ENCODE assay signal across 10 cellular contexts in genomic region chr19:40608957-40609356, GRCh38. TPM values are rescaled to one million over a fixed set of nuclear protein-coding genes. Genes with fewer than 3 reads are reported as not detected.
DNase-seq lines count a peak whose midpoint lies in the region; ATAC-seq, FAIRE-seq and TF ChIP-seq lines count a peak whose summit lies in the region.
"Had no signal": no experiment of that assay in that cellular context is flagged by ENCODE, and none has a peak within 500 bp of the region (broad histone marks: within the 10 kb centered on the region; RNA-seq: fewer than 3 reads in every experiment).

No MANE protein-coding gene starts in this region.

- TF ChIP-seq POLR2A in HepG2 (IDR thresholded peaks at IDR 0.05; ENCODE audit: insufficient read depth in 1 of 2, low read depth in 2 of 2, low read length in 2 of 2): no peak
- TF ChIP-seq POLR2A in right lobe of liver (IDR thresholded peaks at IDR 0.05): no peak

- peak overlapping the region; percentile 75 for H3K4me2 ChIP-seq in HepG2 (ENCODE audit: low read depth, low read length)

- peaks cover 0 to 6% of the 10 kb centered on the region in 2 donors for H3K36me3 Mint-ChIP-seq in activated naive CD4-positive, alpha-beta T cell treated with anti-CD3 and anti-CD28 coated beads, Interleukin-2, amount 50 U/mL, for 72 hours

- ATAC-seq in HepG2 (no peak), right lobe of liver (no peak), HG02623 (IDR thresholded peaks at IDR 0.05; ENCODE audit: unreplicated experiment) (no peak)
- ATAC-seq in activated naive CD4-positive, alpha-beta T cell treated with anti-CD3 and anti-CD28 coated beads, Interleukin-2, amount 50 U/mL, for 72 hours: no peak

- DNase-seq in HepG2 (ENCODE audit: low spot score): no peak
- DNase-seq in right lobe of liver: no peak
- DNase-seq in activated naive CD4-positive, alpha-beta T cell treated with anti-CD3 and anti-CD28 coated beads, Interleukin-2, amount 50 U/mL, for 72 hours (ENCODE audit: low spot score in 2 of 2): no peak
- DNase-seq in HCEC 1CT: no peak
- DNase-seq in UCSD-AML1 (lab: John Stamatoyannopoulos, UW; ENCODE audit: unreplicated experiment): no peak
- DNase-seq in DMS 273 (lab: John Stamatoyannopoulos, UW; ENCODE audit: unreplicated experiment): no peak
- DNase-seq: foreskin fibroblast had no signal

- CTCF ChIA-PET in HepG2 (lab: Yijun Ruan, JAX; ENCODE audit: low intra/inter-chr PET ratio, low total read pairs): no interaction called here

- H3K27ac ChIP-seq in HepG2 (ENCODE audit: extremely low read length, insufficient read depth, low read length): no peak overlapping the region
- no peak overlapping the region for H3K27ac ChIP-seq in right lobe of liver
- no peak overlapping the region for H3K27ac ChIP-seq in mesodermal cell (ENCODE audit: low read depth, low read length, severe bottlenecking)
- H3K27ac ChIP-seq: neutrophil had no signal

- POLR2A ChIA-PET in HepG2 (lab: Yijun Ruan, JAX): interaction anchor here (1.0 kb wide), 1 partner anchor 176 kb away, joined by 3 read pairs; no protein-coding TSS in a partner anchor

- in situ Hi-C loops in HepG2 (cut with HindIII; ENCODE audit: extremely low pct_ligation_motif_present, low pct_unique_long_range_greater_than_20kb): no loop called here

- no peak for TF ChIP-seq RAD21 in HepG2 (CRISPR knock-in tag; IDR thresholded peaks at IDR 0.05)

- no peaks in the 10 kb centered on the region for H3K9me3 ChIP-seq in HepG2 (ENCODE audit: low read length)
- no peaks in the 10 kb centered on the region for H3K9me3 ChIP-seq in right lobe of liver
- H3K9me3 ChIP-seq in mesodermal cell (ENCODE audit: control insufficient read depth, low read length): no peaks in the 10 kb centered on the region
- H3K9me3 ChIP-seq: neutrophil had no signal

- TF ChIP-seq EP300 in HepG2 (IDR thresholded peaks at IDR 0.05; ENCODE audit: low read depth in 2 of 2, low read length in 2 of 2) (no peak), HepG2 (CRISPR knock-in tag; IDR thresholded peaks at IDR 0.05; ENCODE audit: borderline replicate concordance) (no peak)

- BruUV-seq in HepG2 (replicated peaks; lab: Mats Ljungman, UMichigan): no TSS peak

- no peaks in the 10 kb centered on the region for H3K79me2 ChIP-seq in HepG2 (ENCODE audit: insufficient read depth, low read length)

- no peaks in the 10 kb centered on the region for H3K9me3 Mint-ChIP-seq in activated naive CD4-positive, alpha-beta T cell treated with anti-CD3 and anti-CD28 coated beads, Interleukin-2, amount 50 U/mL, for 72 hours

- peak overlapping the region; percentile 89 to 94 for H3K27ac Mint-ChIP-seq in activated naive CD4-positive, alpha-beta T cell treated with anti-CD3 and anti-CD28 coated beads, Interleukin-2, amount 50 U/mL, for 72 hours

- FAIRE-seq in HepG2 (lab: Jason Lieb, UNC): no peak

- no peaks in the 10 kb centered on the region for H4K20me1 ChIP-seq in HepG2 (ENCODE audit: insufficient read depth, low read length)

- TF ChIP-seq CTCF in HepG2 (CRISPR knock-in tag; IDR thresholded peaks at IDR 0.05): no peak
- TF ChIP-seq CTCF in right lobe of liver (IDR thresholded peaks at IDR 0.05): no peak

- H3K27me3 ChIP-seq in HepG2 (ENCODE audit: control insufficient read depth in 1 of 2, insufficient read depth in 2 of 2, low read length in 2 of 2) (peaks cover 2 to 82% of the 10 kb centered on the region in 2 experiments), right lobe of liver (peaks cover 0 to 3% of the 10 kb centered on the region in 2 donors)

- intact Hi-C loops in HepG2 (cut with micrococcal nuclease; ENCODE audit: unreplicated experiment): no loop called here
- intact Hi-C loops in right lobe of liver (cut with DNase I): no loop called here

- H3K4me3 ChIP-seq in HepG2 (replicated peaks in 1 of 3; ENCODE audit: insufficient read depth in 1 of 3, low read depth in 2 of 3, low read length in 3 of 3) (peak overlapping the region in 2 of 3 experiments; percentile 50 to 73; a peak in 3 of 6 replicates), right lobe of liver (no peak overlapping the region), mesodermal cell (ENCODE audit: extremely low read depth, insufficient read depth, low read length, poor library complexity, severe bottlenecking) (peak overlapping the region; percentile 34)

- H3K36me3 ChIP-seq in HepG2 (replicated peaks in 1 of 2; ENCODE audit: control insufficient read depth in 1 of 2, insufficient read depth in 2 of 2, low read length in 2 of 2) (no peaks in the 10 kb centered on the region), right lobe of liver (no peaks in the 10 kb centered on the region), mesodermal cell (ENCODE audit: control insufficient read depth, insufficient read depth, low read length) (no peaks in the 10 kb centered on the region)
- H3K36me3 ChIP-seq: neutrophil had no signal

- H3K9ac ChIP-seq in HepG2 (ENCODE audit: insufficient read depth, low read depth, low read length): 0 out of 2 replicates have a peak overlapping the region, but pooled peaks have one; percentile 40

- H3K4me1 ChIP-seq in HepG2 (ENCODE audit: insufficient read depth, low read length) (peaks cover 69% of the 10 kb centered on the region), right lobe of liver (peaks cover 0 to 30% (median 0%) of the 10 kb centered on the region in 4 donors), mesodermal cell (ENCODE audit: control insufficient read depth, insufficient read depth, low read length, poor library complexity, severe bottlenecking) (peaks cover 9% of the 10 kb centered on the region)

- WGBS in HepG2 (ENCODE audit: low lambda C conversion rate): 45% methylated on average over 4 of the region's 4 CpGs
- 52% methylated on average over 3 of the region's 4 CpGs for WGBS in right lobe of liver (ENCODE audit: insufficient coverage, low coverage, low lambda C conversion rate, missing lambda C conversion rate)
- 71 to 81% methylated on average over 3 of the region's 4 CpGs for WGBS in mesodermal cell (ENCODE audit: insufficient coverage in 2 of 2), 2 experiments

- H2AFZ ChIP-seq in HepG2 (ENCODE audit: low read length): no peak overlapping the region

RNA-seq across cellular contexts. Expression of gene LTBP4, which starts 7.8 kb away (rescaled TPM):
- total RNA-seq in HepG2 (2016; rRNA removed; fragmentation: Illumina TruSeq; extraction: Trizol) (0.45 and 0.86 TPM in 2 replicates), right lobe of liver (10 to 100 TPM; 19.3 to 40.8 (median 34.4) TPM)
- 0.97 and 1.7 TPM in 2 replicates for total RNA-seq in HepG2 (2016; cell fraction: cytosol; rRNA removed; fragmentation: Illumina TruSeq; extraction: Trizol; ENCODE audit: low read depth)
- 0.65 and 0.95 TPM in 2 replicates for total RNA-seq in HepG2 (2016; cell fraction: insoluble cytoplasmic fraction; rRNA removed; fragmentation: Illumina TruSeq; extraction: Trizol)
- total RNA-seq in HepG2 (2016; cell fraction: membrane; rRNA removed; fragmentation: Illumina TruSeq; extraction: Trizol): 0.37 and 1.2 TPM in 2 replicates
- total RNA-seq in HepG2 (2016; cell fraction: nucleus; rRNA removed; fragmentation: Illumina TruSeq; extraction: Trizol): 0.81 and 1.2 TPM in 2 replicates
- polyA plus RNA-seq in HepG2 (2011; rRNA removed): 2.2 and 2.3 TPM in 2 replicates
- polyA plus RNA-seq in HepG2 (2011; cell fraction: cytosol; rRNA removed): 0.73 and 1.1 TPM in 2 replicates
- polyA plus RNA-seq in HepG2 (2011; cell fraction: nucleus; rRNA removed): 13.9 and 21.0 TPM in 2 replicates
- polyA plus RNA-seq in HepG2 (2012): 3.8 and 4.0 TPM in 2 replicates
- 0.32 TPM in 2 replicates for polyA plus RNA-seq in HepG2 (2016; cell fraction: cytosol; fragmentation: Illumina TruSeq; extraction: Trizol; ENCODE audit: low read depth)
- polyA plus RNA-seq in HepG2 (2016; cell fraction: insoluble cytoplasmic fraction; fragmentation: Illumina TruSeq; extraction: Trizol; ENCODE audit: low read depth): 0.66 and 0.89 TPM in 2 replicates
- 0.61 and 0.92 TPM in 2 replicates for polyA plus RNA-seq in HepG2 (2016; cell fraction: membrane; fragmentation: Illumina TruSeq; extraction: Trizol; ENCODE audit: low read depth)
- polyA plus RNA-seq in HepG2 (2016; cell fraction: nucleus; fragmentation: Illumina TruSeq; extraction: Trizol; ENCODE audit: insufficient read depth, low read depth): 3.8 and 5.0 TPM in 2 replicates
- polyA minus RNA-seq in HepG2 (2011; rRNA and poly(A)+ RNA removed; ENCODE audit: low replicate concordance): 2.3 and 20.6 TPM in 2 replicates
- 1.2 and 2.7 TPM in 2 replicates for polyA minus RNA-seq in HepG2 (2011; cell fraction: cytosol; rRNA and poly(A)+ RNA removed)
- polyA minus RNA-seq in HepG2 (2011; cell fraction: nucleus; rRNA and poly(A)+ RNA removed): 2.4 and 2.6 TPM in 2 replicates
- 100 to 1,000 TPM; 178 to 245 TPM for total RNA-seq in activated naive CD4-positive, alpha-beta T cell treated with anti-CD3 and anti-CD28 coated beads, Interleukin-2, amount 50 U/mL, for 72 hours
- 141 TPM for polyA plus RNA-seq in mesodermal cell (2013, experiment 1 of 2)
- 112 TPM for polyA plus RNA-seq in mesodermal cell (2013, experiment 2 of 2)

RNA-seq across cellular contexts. Expression of gene SHKBP1, which starts 32.3 kb away (rescaled TPM):
- total RNA-seq in HepG2 (2016; rRNA removed; fragmentation: Illumina TruSeq; extraction: Trizol) (13.8 and 16.2 TPM in 2 replicates), right lobe of liver (10 to 100 TPM; 16.1 to 29.0 (median 22.4) TPM)
- total RNA-seq in HepG2 (2016; cell fraction: cytosol; rRNA removed; fragmentation: Illumina TruSeq; extraction: Trizol; ENCODE audit: low read depth): 5.3 and 5.6 TPM in 2 replicates
- 13.0 and 17.7 TPM in 2 replicates for total RNA-seq in HepG2 (2016; cell fraction: insoluble cytoplasmic fraction; rRNA removed; fragmentation: Illumina TruSeq; extraction: Trizol)
- total RNA-seq in HepG2 (2016; cell fraction: membrane; rRNA removed; fragmentation: Illumina TruSeq; extraction: Trizol): 7.8 and 10.7 TPM in 2 replicates
- 13.0 and 13.3 TPM in 2 replicates for total RNA-seq in HepG2 (2016; cell fraction: nucleus; rRNA removed; fragmentation: Illumina TruSeq; extraction: Trizol)
- polyA plus RNA-seq in HepG2 (2011; rRNA removed): 17.4 and 20.6 TPM in 2 replicates
- polyA plus RNA-seq in HepG2 (2011; cell fraction: cytosol; rRNA removed): 13.3 and 18.5 TPM in 2 replicates
- polyA plus RNA-seq in HepG2 (2011; cell fraction: nucleus; rRNA removed): 67.9 and 84.5 TPM in 2 replicates
- 15.6 and 36.6 TPM in 2 replicates for polyA plus RNA-seq in HepG2 (2012)
- 7.9 and 8.8 TPM in 2 replicates for polyA plus RNA-seq in HepG2 (2016; cell fraction: cytosol; fragmentation: Illumina TruSeq; extraction: Trizol; ENCODE audit: low read depth)
- 20.3 and 25.0 TPM in 2 replicates for polyA plus RNA-seq in HepG2 (2016; cell fraction: insoluble cytoplasmic fraction; fragmentation: Illumina TruSeq; extraction: Trizol; ENCODE audit: low read depth)
- polyA plus RNA-seq in HepG2 (2016; cell fraction: membrane; fragmentation: Illumina TruSeq; extraction: Trizol; ENCODE audit: low read depth): 14.5 and 16.5 TPM in 2 replicates
- 34.3 and 43.8 TPM in 2 replicates for polyA plus RNA-seq in HepG2 (2016; cell fraction: nucleus; fragmentation: Illumina TruSeq; extraction: Trizol; ENCODE audit: insufficient read depth, low read depth)
- polyA minus RNA-seq in HepG2 (2011; rRNA and poly(A)+ RNA removed; ENCODE audit: low replicate concordance): 46.9 and 53.5 TPM in 2 replicates
- 25.8 and 30.2 TPM in 2 replicates for polyA minus RNA-seq in HepG2 (2011; cell fraction: cytosol; rRNA and poly(A)+ RNA removed)
- polyA minus RNA-seq in HepG2 (2011; cell fraction: nucleus; rRNA and poly(A)+ RNA removed): 15.2 and 18.8 TPM in 2 replicates
- 100 to 1,000 TPM; 108 to 173 TPM for total RNA-seq in activated naive CD4-positive, alpha-beta T cell treated with anti-CD3 and anti-CD28 coated beads, Interleukin-2, amount 50 U/mL, for 72 hours
- polyA plus RNA-seq in mesodermal cell (2013, experiment 1 of 2): 92.0 TPM
- 81.3 TPM for polyA plus RNA-seq in mesodermal cell (2013, experiment 2 of 2)

Comparison
In these comparisons a context has a peak if more than half of its experiments do, and no peak if none do; other contexts are left out.
1. H3K4me3 ChIP-seq: peak in HepG2 (2 of 3) and mesodermal cell (single experiment); none in right lobe of liver (0 of 3).
2. RNA of gene LTBP4, which starts 7.8 kb away (total RNA-seq): 178 to 245 TPM in activated naive CD4-positive, alpha-beta T cell treated with anti-CD3 and anti-CD28 coated beads, Interleukin-2, amount 50 U/mL, for 72 hours and 19.3 to 40.8 TPM in right lobe of liver; 0.37 to 1.7 TPM in HepG2; every median in the first group is over 4 times any median in the second.